Comparison of ENCODE assay signal across 11 cellular contexts in the genomic region with DNA sequence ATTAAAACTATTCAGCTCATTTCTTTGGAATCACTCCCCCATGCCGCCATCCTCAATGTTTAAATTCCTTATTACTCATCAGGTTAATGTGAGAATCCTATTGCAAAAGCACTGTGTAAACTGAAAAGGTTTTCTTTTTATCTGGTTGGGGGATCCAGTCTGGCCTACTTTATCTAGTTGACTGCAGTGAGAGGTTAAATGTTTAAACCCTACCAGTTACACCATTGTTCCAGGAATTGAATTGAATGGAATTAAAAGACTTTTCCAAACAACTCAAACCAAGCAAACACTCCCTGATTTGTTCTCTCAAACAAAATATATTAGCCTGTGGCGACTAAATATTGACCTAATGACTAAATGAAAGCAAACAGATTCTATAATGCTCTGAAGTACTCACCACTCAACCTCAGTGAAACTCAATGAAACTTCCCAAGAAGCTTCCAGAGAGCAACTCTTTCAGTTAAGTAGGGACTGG.
DNase-seq lines count a peak whose midpoint lies in the region; TF ChIP-seq lines count a peak whose summit lies in the region.
"Had no signal": no experiment of that assay in that cellular context is flagged by ENCODE, and none has a peak within 500 bp of the region (broad histone marks: within the 10 kb centered on the region; RNA-seq: fewer than 3 reads in every experiment).

No MANE protein-coding gene starts in this region.

- H3K4me3 Mint-ChIP-seq in progenitor cell of endocrine pancreas (ENCODE audit: low read depth), result no peak overlapping the region
- H3K4me3 Mint-ChIP-seq in glutamatergic neuron (ENCODE audit: unreplicated experiment), result no peak overlapping the region

- TF ChIP-seq CTCF in epithelial cell of proximal tubule (conservative IDR thresholded peaks at IDR 0.05; ENCODE audit: low read depth, low read length) (no peak), progenitor cell of endocrine pancreas (IDR thresholded peaks at IDR 0.05; ENCODE audit: unreplicated experiment) (no peak), glutamatergic neuron (IDR thresholded peaks at IDR 0.05; ENCODE audit: partially characterized antibody, unreplicated experiment) (no peak), dorsolateral prefrontal cortex (IDR thresholded peaks at IDR 0.05 in 54 of 56, conservative IDR thresholded peaks at IDR 0.05 in 2 of 56; ENCODE audit: low read depth in 1 of 56, partially characterized antibody in 56 of 56) (no peak)

- intact Hi-C loops in dorsolateral prefrontal cortex (cut with DNase I), result no loop called here

- peaks cover 3% of the 10 kb centered on the region for H3K36me3 Mint-ChIP-seq in progenitor cell of endocrine pancreas (ENCODE audit: insufficient read depth)
- no peaks in the 10 kb centered on the region for H3K36me3 Mint-ChIP-seq in glutamatergic neuron (ENCODE audit: unreplicated experiment)

- no peak overlapping the region for H3K27ac ChIP-seq in dorsolateral prefrontal cortex

- H3K27ac Mint-ChIP-seq in progenitor cell of endocrine pancreas (peak overlapping the region; percentile 92), glutamatergic neuron (ENCODE audit: unreplicated experiment) (no peak overlapping the region)

- H3K4me1 Mint-ChIP-seq in progenitor cell of endocrine pancreas (ENCODE audit: low read depth), result peaks cover 61% of the 10 kb centered on the region
- H3K4me1 Mint-ChIP-seq in glutamatergic neuron (ENCODE audit: low read depth, unreplicated experiment), result no peaks in the 10 kb centered on the region

- DNase-seq in GM03348 (ENCODE audit: low spot score) (peak; percentile 26), NCI-H69 (lab: John Stamatoyannopoulos, UW) (peak; percentile 84), epithelial cell of proximal tubule (ENCODE audit: low read depth) (peak; percentile 42), progenitor cell of endocrine pancreas (ENCODE audit: low spot score, unreplicated experiment) (no peak), NCI-H82 treated with DMSO at 0.1 percent for 48 hours (lab: John Stamatoyannopoulos, UW; ENCODE audit: unreplicated experiment) (no peak), glutamatergic neuron (no peak), dorsolateral prefrontal cortex (no peak), NCI-H2227 treated with DMSO at 0.1 percent for 48 hours (lab: John Stamatoyannopoulos, UW) (no peak)
- DNase-seq: activated naive CD4-positive, alpha-beta T cell; stimulated activated naive CD8-positive, alpha-beta T cell treated with anti-CD3 and anti-CD28 coated beads, Interleukin-15, Interleukin-2, amounts not matched to agents 100 U/mL and 50 U/mL, for 24 hours had no signal

- H3K27me3 ChIP-seq in dorsolateral prefrontal cortex, result peaks cover 0 to 3% (median 0%) of the 10 kb centered on the region in 45 donors

- H3K27me3 Mint-ChIP-seq in progenitor cell of endocrine pancreas, result no peaks in the 10 kb centered on the region
- H3K27me3 Mint-ChIP-seq in glutamatergic neuron (ENCODE audit: unreplicated experiment), result peaks cover 2% of the 10 kb centered on the region

- peaks cover 3% of the 10 kb centered on the region for H3K9me3 Mint-ChIP-seq in progenitor cell of endocrine pancreas (ENCODE audit: low read depth)
- no peaks in the 10 kb centered on the region for H3K9me3 Mint-ChIP-seq in glutamatergic neuron (ENCODE audit: unreplicated experiment)

- H3K4me3 ChIP-seq in epithelial cell of proximal tubule (ENCODE audit: low read depth, low read length) (no peak overlapping the region), dorsolateral prefrontal cortex (no peak overlapping the region)
- H3K4me3 ChIP-seq: K562 had no signal

Comparison
In these comparisons a context has a peak if more than half of its experiments do, and no peak if none do; other contexts are left out.
1. DNase-seq: peak in GM03348 (single experiment), NCI-H69 (single experiment) and epithelial cell of proximal tubule (single experiment); none in progenitor cell of endocrine pancreas (single experiment), NCI-H82 treated with DMSO at 0.1 percent for 48 hours (single experiment), glutamatergic neuron (single experiment), dorsolateral prefrontal cortex (0 of 10) and NCI-H2227 treated with DMSO at 0.1 percent for 48 hours (single experiment).